ENCODE assay signal across 24 cellular contexts in genomic region chr1:84613887-84614286, GRCh38.
"Had no signal": no experiment of that assay in that cellular context is flagged by ENCODE, and none has a peak within 500 bp of the region (broad histone marks: within the 10 kb centered on the region; RNA-seq: fewer than 3 reads in every experiment).

No MANE protein-coding gene starts in this region.

- H3K27ac Mint-ChIP-seq: dendritic cell treated with granulocyte-macrophage colony-stimulating factor and Interleukin-4, amounts not matched to agents 40 ng/mL and 50 ng/mL, for 4 days; effector memory CD8-positive, alpha-beta T cell; mesothelial cell of epicardium; naive B cell had no signal

- H3K4me3 ChIP-seq: colonic mucosa, esophagus squamous epithelium, gastrocnemius medialis, heart right ventricle, left lung, lower lobe of right lung, mucosa of descending colon had no signal

- H3K27ac ChIP-seq: colonic mucosa, esophagus squamous epithelium, gastrocnemius medialis, heart right ventricle, left lung, lower lobe of right lung had no signal

- FAIRE-seq: endothelial cell of umbilical vein, islet of Langerhans, keratinocyte had no signal

- H3K27me3 Mint-ChIP-seq: dendritic cell treated with granulocyte-macrophage colony-stimulating factor and Interleukin-4, amounts not matched to agents 40 ng/mL and 50 ng/mL, for 4 days had no signal

- H3K9me3 ChIP-seq: colonic mucosa, gastrocnemius medialis, lower lobe of right lung had no signal

- H3K27me3 ChIP-seq: colonic mucosa, gastrocnemius medialis, heart right ventricle, left lung had no signal

- DNase-seq: colonic mucosa; cortex of kidney; effector CD8-positive, alpha-beta T cell; effector memory CD8-positive, alpha-beta T cell; esophagus squamous epithelium; foreskin fibroblast; foreskin melanocyte; gastrocnemius medialis; glutamatergic neuron; head of caudate nucleus; heart right ventricle; hippocampal formation; left cardiac atrium; left lung; left ventricle myocardium superior; lower lobe of right lung; mesenchymal stem cell; mucosa of descending colon; naive B cell had no signal

- H3K4me1 ChIP-seq: colonic mucosa, gastrocnemius medialis, lower lobe of right lung had no signal

- ATAC-seq: effector memory CD8-positive, alpha-beta T cell; gastrocnemius medialis; heart right ventricle; left cardiac atrium; left lung; left ventricle myocardium superior; lower lobe of right lung; mucosa of descending colon had no signal

- H3K36me3 ChIP-seq: colonic mucosa, esophagus squamous epithelium, gastrocnemius medialis, heart right ventricle, left lung, lower lobe of right lung had no signal

- H3K4me3 Mint-ChIP-seq: dendritic cell treated with granulocyte-macrophage colony-stimulating factor and Interleukin-4, amounts not matched to agents 40 ng/mL and 50 ng/mL, for 4 days; effector memory CD8-positive, alpha-beta T cell; mesothelial cell of epicardium had no signal

- H3K9me3 Mint-ChIP-seq: effector memory CD8-positive, alpha-beta T cell had no signal
